ENCODE assay signal across 27 cellular contexts in the genomic region with DNA sequence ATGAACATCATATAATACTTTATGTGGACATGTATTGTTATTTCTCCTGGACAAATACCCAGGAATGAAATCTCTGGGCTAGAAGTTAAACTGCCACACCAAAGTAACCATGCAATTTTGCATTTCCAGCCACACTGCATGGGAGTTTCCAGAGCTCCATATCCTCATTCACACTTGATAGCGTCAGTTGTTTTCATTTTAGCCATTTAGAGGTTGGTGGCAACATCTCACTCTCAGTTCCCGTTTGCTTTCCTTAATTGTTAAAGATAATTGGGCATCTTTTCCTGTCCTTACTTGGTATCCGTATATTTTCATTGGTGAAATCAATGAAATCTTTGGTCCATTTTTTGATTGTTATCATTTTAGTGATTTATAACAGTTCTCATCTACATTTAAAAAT.
"Had no signal": no experiment of that assay in that cellular context is flagged by ENCODE, and none has a peak within 500 bp of the region (broad histone marks: within the 10 kb centered on the region; RNA-seq: fewer than 3 reads in every experiment).

No MANE protein-coding gene starts in this region.

- H3K4me3 ChIP-seq: colonic mucosa, coronary artery, dorsolateral prefrontal cortex, esophagus muscularis mucosa, esophagus squamous epithelium, gastrocnemius medialis, gastroesophageal sphincter, heart left ventricle, heart right ventricle, hepatocyte had no signal

- FAIRE-seq: endometrium, endothelial cell of umbilical vein, frontal cortex had no signal

- H3K4me2 ChIP-seq: hepatocyte had no signal

- DNase-seq: colonic mucosa; cortex of kidney; dermis blood vessel endothelial cell; dorsolateral prefrontal cortex; effector CD4-positive, alpha-beta T cell; effector CD8-positive, alpha-beta T cell; effector memory CD4-positive, alpha-beta T cell; effector memory CD8-positive, alpha-beta T cell; endodermal cell; erythroblast; esophagus squamous epithelium; foreskin keratinocyte; foreskin melanocyte; gastrocnemius medialis; glutamatergic neuron; head of caudate nucleus; heart left ventricle; heart right ventricle had no signal

- H3K4me1 ChIP-seq: colonic mucosa, esophagus muscularis mucosa, esophagus squamous epithelium, gastrocnemius medialis, gastroesophageal sphincter, heart right ventricle had no signal

- H3K79me2 ChIP-seq: hepatocyte had no signal

- H3K9me3 ChIP-seq: colonic mucosa, gastrocnemius medialis had no signal

- H2AFZ ChIP-seq: hepatocyte had no signal

- H3K27me3 ChIP-seq: colonic mucosa, gastrocnemius medialis, hepatocyte had no signal

- H3K27ac ChIP-seq: colonic mucosa, coronary artery, dorsolateral prefrontal cortex, epithelial cell of prostate, esophagus muscularis mucosa, esophagus squamous epithelium, foreskin keratinocyte, gastrocnemius medialis, gastroesophageal sphincter, heart left ventricle, heart right ventricle, hepatocyte had no signal

- H3K36me3 ChIP-seq: colonic mucosa had no signal

- ATAC-seq: effector memory CD8-positive, alpha-beta T cell; esophagus mucosa; foreskin keratinocyte; gastrocnemius medialis; gastroesophageal sphincter; heart left ventricle; heart right ventricle had no signal
